Comparison of ENCODE assay signal across 8 cellular contexts in the genomic region with DNA sequence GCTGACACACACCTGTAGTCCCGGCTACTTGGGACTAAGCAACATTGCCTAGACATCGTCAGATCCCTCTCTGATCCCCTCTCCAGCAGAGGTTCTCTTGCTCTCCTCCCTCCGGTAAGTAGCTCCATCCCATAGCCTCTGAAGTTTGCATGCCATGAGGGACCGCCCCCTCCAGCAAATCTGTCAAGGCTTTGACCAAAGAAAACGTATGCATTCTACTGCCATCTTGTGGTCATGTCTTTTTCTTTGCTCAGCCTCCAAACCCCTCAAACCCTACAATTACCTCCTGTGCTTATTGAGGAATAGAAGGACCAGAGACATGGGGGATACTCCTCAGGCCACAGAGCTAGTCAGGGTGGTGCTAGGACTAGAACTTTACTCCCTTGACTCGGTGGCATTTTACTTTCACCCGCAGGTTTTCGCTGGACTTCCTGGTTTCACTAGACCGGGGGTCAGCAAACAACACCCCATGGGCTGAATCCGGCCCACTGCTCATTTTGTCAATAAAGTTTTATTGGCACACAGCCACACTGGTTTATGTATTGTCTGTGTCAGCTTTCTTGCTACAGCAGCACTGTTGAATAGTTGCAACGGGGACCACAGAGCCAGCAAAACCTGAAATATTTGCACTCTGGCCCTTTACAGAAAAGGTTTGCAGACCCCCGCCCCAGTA.
A peak's percentile ranks its signal among the peaks of the same experiment; 100 is the strongest.
DNase-seq lines count a peak whose midpoint lies in the region; ATAC-seq and TF ChIP-seq lines count a peak whose summit lies in the region.

No MANE protein-coding gene starts in this region.

- peaks cover 0 to 9% (median 0%) of the 10 kb centered on the region in 3 donors for H3K9me3 ChIP-seq in body of pancreas
- peaks cover 7% of the 10 kb centered on the region for H3K9me3 ChIP-seq in lower lobe of right lung

- TF ChIP-seq POLR2A in body of pancreas (IDR thresholded peaks at IDR 0.05): no peak

- TF ChIP-seq CTCF in HFF-Myc (IDR thresholded peaks at IDR 0.05; ENCODE audit: low read depth, low read length, missing control alignments) (no peak), body of pancreas (IDR thresholded peaks at IDR 0.05) (peak; percentile 18 to 54 (median 42)), lower lobe of right lung (IDR thresholded peaks at IDR 0.05) (peak; percentile 38)

- H3K4me1 ChIP-seq in body of pancreas (no peaks in the 10 kb centered on the region), lower lobe of right lung (no peaks in the 10 kb centered on the region)

- no peak for ATAC-seq in body of pancreas
- ATAC-seq in lower lobe of right lung: peak; percentile 21 to 48
- ATAC-seq in HG03457 (IDR thresholded peaks at IDR 0.05; ENCODE audit: unreplicated experiment): no peak
- no peak for ATAC-seq in GM21528 (IDR thresholded peaks at IDR 0.05; ENCODE audit: low FRiP score, unreplicated experiment)

- intact Hi-C loops in body of pancreas (cut with DNase I) (no loop called here), lower lobe of right lung (cut with DNase I) (no loop called here)

- 51 to 55% methylated on average over 12 of the region's 12 CpGs for WGBS in body of pancreas, 2 donors

- H3K36me3 ChIP-seq in body of pancreas (replicated peaks in 1 of 2; ENCODE audit: insufficient read depth in 1 of 2, low read depth in 2 of 2) (no peaks in the 10 kb centered on the region), lower lobe of right lung (no peaks in the 10 kb centered on the region)

- H3K27ac ChIP-seq in body of pancreas (no peak overlapping the region), lower lobe of right lung (no peak overlapping the region)

- no peaks in the 10 kb centered on the region for H3K27me3 ChIP-seq in body of pancreas
- no peaks in the 10 kb centered on the region for H3K27me3 ChIP-seq in lower lobe of right lung (ENCODE audit: low read depth)

- DNase-seq in DMS 273 (lab: John Stamatoyannopoulos, UW; ENCODE audit: unreplicated experiment) (peak; percentile 94), HFF-Myc (ENCODE audit: extremely low read depth, low read depth) (peak; percentile 3), NCI-H526 treated with DMSO at 0.1 percent for 48 hours (lab: John Stamatoyannopoulos, UW) (peak; percentile 83), body of pancreas (peak; percentile 17 to 43 (median 26)), lower lobe of right lung (no peak), superior temporal gyrus (ENCODE audit: extremely low spot score) (no peak)

- no peak overlapping the region for H3K4me3 ChIP-seq in HFF-Myc (replicated peaks; ENCODE audit: low read depth, low read length)
- H3K4me3 ChIP-seq in body of pancreas: no peak overlapping the region
- H3K4me3 ChIP-seq in lower lobe of right lung: no peak overlapping the region

Comparison
In these comparisons a context has a peak if more than half of its experiments do, and no peak if none do; other contexts are left out.
1. DNase-seq: peak in DMS 273 (single experiment), HFF-Myc (single experiment), NCI-H526 treated with DMSO at 0.1 percent for 48 hours (single experiment) and body of pancreas (4 of 4); none in lower lobe of right lung (single experiment) and superior temporal gyrus (single experiment).
2. ATAC-seq: peak in lower lobe of right lung (2 of 2); none in body of pancreas (single experiment), HG03457 (single experiment) and GM21528 (single experiment).